10 cellular contexts compared by ENCODE assay signal in the genomic region with DNA sequence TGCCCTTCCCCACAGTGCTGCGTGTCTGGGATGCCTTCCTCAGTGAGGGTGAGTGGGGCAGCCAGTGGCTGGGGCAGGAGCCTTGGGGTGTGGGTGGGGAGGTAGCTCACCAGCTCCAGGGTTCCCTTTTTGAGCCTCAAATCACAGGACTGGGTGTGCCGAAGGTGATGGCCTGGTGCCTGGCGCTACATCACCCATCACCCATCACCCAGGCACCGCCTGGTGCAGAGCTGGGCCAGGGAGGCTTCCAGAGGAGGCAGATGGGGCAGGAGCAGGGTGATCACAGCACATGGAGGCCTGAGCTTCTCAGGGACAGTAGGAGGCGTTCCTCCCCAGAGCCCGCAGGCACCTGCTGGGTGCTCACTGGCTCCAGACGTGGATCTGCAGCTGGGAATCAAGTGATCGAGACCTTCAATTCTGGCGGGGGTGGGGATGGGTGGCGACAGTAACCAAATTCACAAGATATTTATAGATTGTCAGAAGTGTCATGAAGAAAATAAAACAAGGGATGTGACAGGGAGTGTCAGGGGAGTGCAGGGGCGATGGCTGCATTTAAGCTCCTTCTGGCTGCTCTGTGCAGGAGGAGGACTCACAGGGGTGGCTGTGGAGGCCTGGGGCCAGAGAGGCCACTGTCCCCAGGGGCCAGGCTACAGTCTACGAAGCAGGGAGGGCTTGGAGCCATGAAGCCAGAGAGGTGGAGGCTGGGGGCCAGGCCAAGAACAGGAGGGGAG. TPM values are rescaled to one million over a fixed set of nuclear protein-coding genes. Genes with fewer than 3 reads are reported as not detected.
DNase-seq lines count a peak whose midpoint lies in the region; ATAC-seq and TF ChIP-seq lines count a peak whose summit lies in the region.
"Had no signal": no experiment of that assay in that cellular context is flagged by ENCODE, and none has a peak within 500 bp of the region (broad histone marks: within the 10 kb centered on the region; RNA-seq: fewer than 3 reads in every experiment).

No MANE protein-coding gene starts in this region.

- H3K27me3 ChIP-seq in layer of hippocampus (ENCODE audit: control insufficient read depth, insufficient read depth, low read length) = peaks cover 7% of the 10 kb centered on the region

- no TSS peak for BruUV-seq in MCF 10A (replicated peaks; lab: Mats Ljungman, UMichigan)

- intact Hi-C loops in activated CD4-positive, alpha-beta memory T cell treated with anti-CD3 and anti-CD28 coated beads for 36 hours (cut with micrococcal nuclease) = no loop called here
- intact Hi-C loops in MCF 10A (cut with micrococcal nuclease) = no loop called here

- no peaks in the 10 kb centered on the region for H3K9me3 Mint-ChIP-seq in activated CD4-positive, alpha-beta memory T cell treated with anti-CD3 and anti-CD28 coated beads for 36 hours
- H3K9me3 Mint-ChIP-seq in MCF 10A (ENCODE audit: unreplicated experiment) = no peaks in the 10 kb centered on the region

- no peak for ATAC-seq in HG03520 (IDR thresholded peaks at IDR 0.05; ENCODE audit: unreplicated experiment)
- no peak for ATAC-seq in HG02981 (IDR thresholded peaks at IDR 0.05; ENCODE audit: unreplicated experiment)

- no peak for TF ChIP-seq CTCF in MCF 10A (IDR thresholded peaks at IDR 0.05; ENCODE audit: unreplicated experiment)

- peak overlapping the region; percentile 93 for H3K27ac Mint-ChIP-seq in activated CD4-positive, alpha-beta memory T cell treated with anti-CD3 and anti-CD28 coated beads for 36 hours
- H3K27ac Mint-ChIP-seq in MCF 10A (ENCODE audit: low read depth, unreplicated experiment) = no peak overlapping the region

- DNase-seq in stimulated activated naive CD4-positive, alpha-beta T cell (lab: John Stamatoyannopoulos, UW) = peak in 5 of 6 experiments; percentile 25 to 37 (median 33)
- no peak for DNase-seq in stimulated activated naive CD4-positive, alpha-beta T cell treated with Interleukin-2 at 50 U/mL for 16 hours (lab: John Stamatoyannopoulos, UW)
- DNase-seq in activated CD4-positive, alpha-beta memory T cell treated with anti-CD3 and anti-CD28 coated beads for 36 hours = peak; percentile 50
- DNase-seq in NCI-H2029 treated with DMSO at 0.1 percent for 48 hours (lab: John Stamatoyannopoulos, UW) (no peak), MCF 10A (ENCODE audit: unreplicated experiment) (no peak)
- DNase-seq: SW 1271 had no signal

- H3K27ac ChIP-seq in layer of hippocampus (ENCODE audit: low read depth, low read length) = peak overlapping the region; percentile 100

- H3K4me3 Mint-ChIP-seq in activated CD4-positive, alpha-beta memory T cell treated with anti-CD3 and anti-CD28 coated beads for 36 hours = peak overlapping the region; percentile 87
- no peak overlapping the region for H3K4me3 Mint-ChIP-seq in MCF 10A (ENCODE audit: unreplicated experiment)

- H3K36me3 Mint-ChIP-seq in activated CD4-positive, alpha-beta memory T cell treated with anti-CD3 and anti-CD28 coated beads for 36 hours = peaks cover 46% of the 10 kb centered on the region
- peaks cover 14% of the 10 kb centered on the region for H3K36me3 Mint-ChIP-seq in MCF 10A (ENCODE audit: insufficient read depth, unreplicated experiment)

- peaks cover 78% of the 10 kb centered on the region for H3K4me1 Mint-ChIP-seq in activated CD4-positive, alpha-beta memory T cell treated with anti-CD3 and anti-CD28 coated beads for 36 hours (ENCODE audit: low read depth)
- peaks cover 4% of the 10 kb centered on the region for H3K4me1 Mint-ChIP-seq in MCF 10A (ENCODE audit: insufficient read depth, unreplicated experiment)

- CTCF ChIA-PET in activated CD4-positive, alpha-beta memory T cell treated with anti-CD3 and anti-CD28 coated beads for 36 hours (lab: Charles Lee) = interaction anchor here (0.8 to 1.6 kb wide), 6 partner anchors 11 to 58 kb away, joined by 3 to 7 read pairs (median 3); no protein-coding TSS in a partner anchor
- CTCF ChIA-PET in MCF 10A (lab: Yijun Ruan, JAX) = interaction anchor here (0.6 kb wide), 1 partner anchor 50 kb away, joined by 3 read pairs; no protein-coding TSS in a partner anchor

- no peaks in the 10 kb centered on the region for H3K27me3 Mint-ChIP-seq in activated CD4-positive, alpha-beta memory T cell treated with anti-CD3 and anti-CD28 coated beads for 36 hours
- H3K27me3 Mint-ChIP-seq in MCF 10A (ENCODE audit: insufficient read depth, unreplicated experiment) = no peaks in the 10 kb centered on the region

- POLR2A ChIA-PET in activated CD4-positive, alpha-beta memory T cell treated with anti-CD3 and anti-CD28 coated beads for 36 hours (lab: Charles Lee) = interaction anchor here (1.1 to 3.5 kb wide), 8 partner anchors 11 to 78 kb away, joined by 3 to 22 read pairs (median 6); partner anchors contain the start of genes POLD4, PTPRCAP, RPS6KB2 and TMEM134
- POLR2A ChIA-PET in MCF 10A (lab: Yijun Ruan, JAX) = interaction anchor here (0.7 to 2.2 kb wide), 2 partner anchors 13 to 186 kb away, joined by 3 to 6 read pairs; no protein-coding TSS in a partner anchor

RNA-seq across cellular contexts. Expression of gene TBC1D10C, which starts 3.3 kb away (rescaled TPM):
- 100 to 1,000 TPM; 123 to 126 TPM for total RNA-seq in activated CD4-positive, alpha-beta memory T cell treated with anti-CD3 and anti-CD28 coated beads for 36 hours
- total RNA-seq in MCF 10A (2022) = not detected in 2 replicates

RNA-seq across cellular contexts. Expression of gene PPP1CA, which starts 5.5 kb away (rescaled TPM):
- 100 to 1,000 TPM; 261 to 267 TPM for total RNA-seq in activated CD4-positive, alpha-beta memory T cell treated with anti-CD3 and anti-CD28 coated beads for 36 hours
- 123 and 143 TPM in 2 replicates for total RNA-seq in MCF 10A (2022)

RNA-seq across cellular contexts. Expression of gene CARNS1, which starts 8.3 kb away (rescaled TPM):
- 1 to 10 TPM; 2.3 to 3.3 TPM for total RNA-seq in activated CD4-positive, alpha-beta memory T cell treated with anti-CD3 and anti-CD28 coated beads for 36 hours
- total RNA-seq in MCF 10A (2022) = 0.07 TPM in 1 of 2 replicates, not detected in the other
- total RNA-seq: HT1080 had no signal

RNA-seq across cellular contexts. Expression of gene RAD9A, which starts 15.3 kb away (rescaled TPM):
- 10 to 100 TPM; 31.0 to 39.1 TPM for total RNA-seq in activated CD4-positive, alpha-beta memory T cell treated with anti-CD3 and anti-CD28 coated beads for 36 hours
- 9.9 and 18.3 TPM in 2 replicates for total RNA-seq in MCF 10A (2022)

RNA-seq across cellular contexts. Expression of gene RPS6KB2, which starts 21.2 kb away (rescaled TPM):
- total RNA-seq in activated CD4-positive, alpha-beta memory T cell treated with anti-CD3 and anti-CD28 coated beads for 36 hours = 10 to 100 TPM; 57.4 to 57.5 TPM
- 49.8 and 60.1 TPM in 2 replicates for total RNA-seq in MCF 10A (2022)

Comparison
In these comparisons a context has a peak if more than half of its experiments do, and no peak if none do; other contexts are left out.
1. DNase-seq: peak in stimulated activated naive CD4-positive, alpha-beta T cell (5 of 6) and activated CD4-positive, alpha-beta memory T cell treated with anti-CD3 and anti-CD28 coated beads for 36 hours (single experiment); none in stimulated activated naive CD4-positive, alpha-beta T cell treated with Interleukin-2 at 50 U/mL for 16 hours (single experiment), NCI-H2029 treated with DMSO at 0.1 percent for 48 hours (single experiment) and MCF 10A (single experiment).
2. RNA of gene TBC1D10C, which starts 3.3 kb away (total RNA-seq): 123 to 126 TPM in activated CD4-positive, alpha-beta memory T cell treated with anti-CD3 and anti-CD28 coated beads for 36 hours; not detected in MCF 10A; every median in the first group is over 100 times any median in the second.